Comparison of ENCODE assay signal across 1 cellular context in the genomic region with DNA sequence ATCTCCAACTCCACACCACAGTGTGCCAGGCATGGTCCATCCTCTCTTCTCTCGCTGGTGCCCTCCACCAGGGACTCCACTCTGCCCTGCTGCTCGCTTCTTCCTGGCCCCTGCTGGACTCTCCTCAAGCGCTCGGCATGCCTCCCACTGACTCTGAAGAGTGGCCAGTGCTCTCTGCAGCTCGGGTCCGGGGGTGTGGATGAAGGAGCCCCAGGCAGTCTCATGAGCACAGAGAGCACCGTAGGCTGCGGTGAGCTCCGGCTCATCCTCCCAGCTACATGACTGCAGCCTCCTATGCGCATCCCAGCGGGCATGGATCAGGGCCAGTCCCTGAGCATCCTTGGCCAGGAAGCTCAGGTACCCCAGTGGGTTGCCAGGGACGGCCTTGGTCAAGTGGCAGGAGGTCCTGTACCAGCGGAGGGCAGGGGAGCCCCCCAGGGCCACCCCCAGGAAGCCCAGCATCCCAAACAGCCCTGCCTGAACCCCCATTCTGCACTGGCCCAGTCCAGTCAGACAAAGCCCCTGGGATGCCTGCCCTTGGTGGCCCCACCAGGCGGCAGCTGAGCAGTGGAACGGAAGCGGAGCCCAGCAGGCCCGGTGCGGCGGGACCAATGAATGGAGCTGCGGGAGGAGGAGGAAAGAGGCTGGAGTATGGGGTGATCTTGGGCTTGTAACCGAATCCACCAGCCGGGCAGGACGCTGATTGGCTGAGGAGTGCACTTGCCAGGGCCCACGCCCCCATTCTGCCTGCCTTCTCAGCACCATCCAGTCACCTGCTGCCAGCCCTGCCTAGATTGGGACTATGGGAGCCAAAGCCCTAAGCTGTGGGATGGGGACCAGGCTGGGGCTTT.
TF ChIP-seq lines count a peak whose summit lies in the region.

A gene with protein sequence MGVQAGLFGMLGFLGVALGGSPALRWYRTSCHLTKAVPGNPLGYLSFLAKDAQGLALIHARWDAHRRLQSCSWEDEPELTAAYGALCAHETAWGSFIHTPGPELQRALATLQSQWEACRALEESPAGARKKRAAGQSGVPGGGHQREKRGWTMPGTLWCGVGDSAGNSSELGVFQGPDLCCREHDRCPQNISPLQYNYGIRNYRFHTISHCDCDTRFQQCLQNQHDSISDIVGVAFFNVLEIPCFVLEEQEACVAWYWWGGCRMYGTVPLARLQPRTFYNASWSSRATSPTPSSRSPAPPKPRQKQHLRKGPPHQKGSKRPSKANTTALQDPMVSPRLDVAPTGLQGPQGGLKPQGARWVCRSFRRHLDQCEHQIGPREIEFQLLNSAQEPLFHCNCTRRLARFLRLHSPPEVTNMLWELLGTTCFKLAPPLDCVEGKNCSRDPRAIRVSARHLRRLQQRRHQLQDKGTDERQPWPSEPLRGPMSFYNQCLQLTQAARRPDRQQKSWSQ (minus strand): TSS at position 643 of the 851 bp plus-strand sequence. CDS start 154 bp downstream, at position 489.

TF ChIP-seq in HEK293, 187 proteins besides CTCF, POLR2A, EP300 and RAD21 (continued from another document and continues in another):
- TF ChIP-seq, protein P1, sequence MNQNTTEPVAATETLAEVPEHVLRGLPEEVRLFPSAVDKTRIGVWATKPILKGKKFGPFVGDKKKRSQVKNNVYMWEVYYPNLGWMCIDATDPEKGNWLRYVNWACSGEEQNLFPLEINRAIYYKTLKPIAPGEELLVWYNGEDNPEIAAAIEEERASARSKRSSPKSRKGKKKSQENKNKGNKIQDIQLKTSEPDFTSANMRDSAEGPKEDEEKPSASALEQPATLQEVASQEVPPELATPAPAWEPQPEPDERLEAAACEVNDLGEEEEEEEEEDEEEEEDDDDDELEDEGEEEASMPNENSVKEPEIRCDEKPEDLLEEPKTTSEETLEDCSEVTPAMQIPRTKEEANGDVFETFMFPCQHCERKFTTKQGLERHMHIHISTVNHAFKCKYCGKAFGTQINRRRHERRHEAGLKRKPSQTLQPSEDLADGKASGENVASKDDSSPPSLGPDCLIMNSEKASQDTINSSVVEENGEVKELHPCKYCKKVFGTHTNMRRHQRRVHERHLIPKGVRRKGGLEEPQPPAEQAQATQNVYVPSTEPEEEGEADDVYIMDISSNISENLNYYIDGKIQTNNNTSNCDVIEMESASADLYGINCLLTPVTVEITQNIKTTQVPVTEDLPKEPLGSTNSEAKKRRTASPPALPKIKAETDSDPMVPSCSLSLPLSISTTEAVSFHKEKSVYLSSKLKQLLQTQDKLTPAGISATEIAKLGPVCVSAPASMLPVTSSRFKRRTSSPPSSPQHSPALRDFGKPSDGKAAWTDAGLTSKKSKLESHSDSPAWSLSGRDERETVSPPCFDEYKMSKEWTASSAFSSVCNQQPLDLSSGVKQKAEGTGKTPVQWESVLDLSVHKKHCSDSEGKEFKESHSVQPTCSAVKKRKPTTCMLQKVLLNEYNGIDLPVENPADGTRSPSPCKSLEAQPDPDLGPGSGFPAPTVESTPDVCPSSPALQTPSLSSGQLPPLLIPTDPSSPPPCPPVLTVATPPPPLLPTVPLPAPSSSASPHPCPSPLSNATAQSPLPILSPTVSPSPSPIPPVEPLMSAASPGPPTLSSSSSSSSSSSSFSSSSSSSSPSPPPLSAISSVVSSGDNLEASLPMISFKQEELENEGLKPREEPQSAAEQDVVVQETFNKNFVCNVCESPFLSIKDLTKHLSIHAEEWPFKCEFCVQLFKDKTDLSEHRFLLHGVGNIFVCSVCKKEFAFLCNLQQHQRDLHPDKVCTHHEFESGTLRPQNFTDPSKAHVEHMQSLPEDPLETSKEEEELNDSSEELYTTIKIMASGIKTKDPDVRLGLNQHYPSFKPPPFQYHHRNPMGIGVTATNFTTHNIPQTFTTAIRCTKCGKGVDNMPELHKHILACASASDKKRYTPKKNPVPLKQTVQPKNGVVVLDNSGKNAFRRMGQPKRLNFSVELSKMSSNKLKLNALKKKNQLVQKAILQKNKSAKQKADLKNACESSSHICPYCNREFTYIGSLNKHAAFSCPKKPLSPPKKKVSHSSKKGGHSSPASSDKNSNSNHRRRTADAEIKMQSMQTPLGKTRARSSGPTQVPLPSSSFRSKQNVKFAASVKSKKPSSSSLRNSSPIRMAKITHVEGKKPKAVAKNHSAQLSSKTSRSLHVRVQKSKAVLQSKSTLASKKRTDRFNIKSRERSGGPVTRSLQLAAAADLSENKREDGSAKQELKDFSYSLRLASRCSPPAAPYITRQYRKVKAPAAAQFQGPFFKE (tag by site-specific recombination; IDR thresholded peaks at IDR 0.05; ENCODE audit: borderline replicate concordance), result no peak
- TF ChIP-seq, protein P2, sequence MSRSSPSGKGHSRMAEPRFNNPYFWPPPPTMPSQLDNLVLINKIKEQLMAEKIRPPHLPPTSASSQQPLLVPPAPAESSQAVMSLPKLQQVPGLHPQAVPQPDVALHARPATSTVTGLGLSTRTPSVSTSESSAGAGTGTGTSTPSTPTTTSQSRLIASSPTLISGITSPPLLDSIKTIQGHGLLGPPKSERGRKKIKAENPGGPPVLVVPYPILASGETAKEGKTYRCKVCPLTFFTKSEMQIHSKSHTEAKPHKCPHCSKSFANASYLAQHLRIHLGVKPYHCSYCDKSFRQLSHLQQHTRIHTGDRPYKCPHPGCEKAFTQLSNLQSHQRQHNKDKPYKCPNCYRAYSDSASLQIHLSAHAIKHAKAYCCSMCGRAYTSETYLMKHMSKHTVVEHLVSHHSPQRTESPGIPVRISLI (tag by site-specific recombination; IDR thresholded peaks at IDR 0.05), result no peak
- no peak for TF ChIP-seq ZSCAN23 (tag by site-specific recombination; IDR thresholded peaks at IDR 0.05)
- TF ChIP-seq ZNF76 (tag by site-specific recombination; IDR thresholded peaks at IDR 0.05; ENCODE audit: borderline replicate concordance, low read depth), result no peak
- no peak for TF ChIP-seq ZNF140 (tag by site-specific recombination; IDR thresholded peaks at IDR 0.05)
- TF ChIP-seq, protein P3, sequence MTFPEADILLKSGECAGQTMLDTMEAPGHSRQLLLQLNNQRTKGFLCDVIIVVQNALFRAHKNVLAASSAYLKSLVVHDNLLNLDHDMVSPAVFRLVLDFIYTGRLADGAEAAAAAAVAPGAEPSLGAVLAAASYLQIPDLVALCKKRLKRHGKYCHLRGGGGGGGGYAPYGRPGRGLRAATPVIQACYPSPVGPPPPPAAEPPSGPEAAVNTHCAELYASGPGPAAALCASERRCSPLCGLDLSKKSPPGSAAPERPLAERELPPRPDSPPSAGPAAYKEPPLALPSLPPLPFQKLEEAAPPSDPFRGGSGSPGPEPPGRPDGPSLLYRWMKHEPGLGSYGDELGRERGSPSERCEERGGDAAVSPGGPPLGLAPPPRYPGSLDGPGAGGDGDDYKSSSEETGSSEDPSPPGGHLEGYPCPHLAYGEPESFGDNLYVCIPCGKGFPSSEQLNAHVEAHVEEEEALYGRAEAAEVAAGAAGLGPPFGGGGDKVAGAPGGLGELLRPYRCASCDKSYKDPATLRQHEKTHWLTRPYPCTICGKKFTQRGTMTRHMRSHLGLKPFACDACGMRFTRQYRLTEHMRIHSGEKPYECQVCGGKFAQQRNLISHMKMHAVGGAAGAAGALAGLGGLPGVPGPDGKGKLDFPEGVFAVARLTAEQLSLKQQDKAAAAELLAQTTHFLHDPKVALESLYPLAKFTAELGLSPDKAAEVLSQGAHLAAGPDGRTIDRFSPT (tag by site-specific recombination; IDR thresholded peaks at IDR 0.05), result no peak
- TF ChIP-seq, protein P4, sequence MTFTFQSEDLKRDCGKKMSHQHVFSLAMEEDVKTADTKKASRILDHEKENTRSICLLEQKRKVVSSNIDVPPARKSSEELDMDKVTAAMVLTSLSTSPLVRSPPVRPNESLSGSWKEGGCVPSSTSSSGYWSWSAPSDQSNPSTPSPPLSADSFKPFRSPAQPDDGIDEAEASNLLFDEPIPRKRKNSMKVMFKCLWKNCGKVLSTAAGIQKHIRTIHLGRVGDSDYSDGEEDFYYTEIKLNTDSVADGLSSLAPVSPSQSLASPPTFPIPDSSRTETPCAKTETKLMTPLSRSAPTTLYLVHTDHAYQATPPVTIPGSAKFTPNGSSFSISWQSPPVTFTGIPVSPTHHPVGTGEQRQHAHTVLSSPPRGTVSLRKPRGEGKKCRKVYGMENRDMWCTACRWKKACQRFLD (tag by site-specific recombination; IDR thresholded peaks at IDR 0.05), result no peak
- TF ChIP-seq OVOL3 (tag by site-specific recombination; IDR thresholded peaks at IDR 0.05), result no peak
- TF ChIP-seq ZNF521 (tag by site-specific recombination; IDR thresholded peaks at IDR 0.05), result no peak
- no peak for TF ChIP-seq ZNF747 (tag by site-specific recombination; IDR thresholded peaks at IDR 0.05)
- no peak for TF ChIP-seq ZNF37A (tag by site-specific recombination; IDR thresholded peaks at IDR 0.05)
- no peak for TF ChIP-seq ZNF214 (tag by site-specific recombination; IDR thresholded peaks at IDR 0.05; ENCODE audit: borderline replicate concordance)
- no peak for TF ChIP-seq ZNF138 (tag by site-specific recombination; IDR thresholded peaks at IDR 0.05; ENCODE audit: borderline replicate concordance)
- TF ChIP-seq EGR2 (tag by site-specific recombination; IDR thresholded peaks at IDR 0.05; ENCODE audit: low read depth), result peak; percentile 49; the same call in 1 of the 2 replicates
- no peak for TF ChIP-seq GFI1B (tag by site-specific recombination; IDR thresholded peaks at IDR 0.05)
- TF ChIP-seq, protein P5, sequence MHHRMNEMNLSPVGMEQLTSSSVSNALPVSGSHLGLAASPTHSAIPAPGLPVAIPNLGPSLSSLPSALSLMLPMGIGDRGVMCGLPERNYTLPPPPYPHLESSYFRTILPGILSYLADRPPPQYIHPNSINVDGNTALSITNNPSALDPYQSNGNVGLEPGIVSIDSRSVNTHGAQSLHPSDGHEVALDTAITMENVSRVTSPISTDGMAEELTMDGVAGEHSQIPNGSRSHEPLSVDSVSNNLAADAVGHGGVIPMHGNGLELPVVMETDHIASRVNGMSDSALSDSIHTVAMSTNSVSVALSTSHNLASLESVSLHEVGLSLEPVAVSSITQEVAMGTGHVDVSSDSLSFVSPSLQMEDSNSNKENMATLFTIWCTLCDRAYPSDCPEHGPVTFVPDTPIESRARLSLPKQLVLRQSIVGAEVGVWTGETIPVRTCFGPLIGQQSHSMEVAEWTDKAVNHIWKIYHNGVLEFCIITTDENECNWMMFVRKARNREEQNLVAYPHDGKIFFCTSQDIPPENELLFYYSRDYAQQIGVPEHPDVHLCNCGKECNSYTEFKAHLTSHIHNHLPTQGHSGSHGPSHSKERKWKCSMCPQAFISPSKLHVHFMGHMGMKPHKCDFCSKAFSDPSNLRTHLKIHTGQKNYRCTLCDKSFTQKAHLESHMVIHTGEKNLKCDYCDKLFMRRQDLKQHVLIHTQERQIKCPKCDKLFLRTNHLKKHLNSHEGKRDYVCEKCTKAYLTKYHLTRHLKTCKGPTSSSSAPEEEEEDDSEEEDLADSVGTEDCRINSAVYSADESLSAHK (tag by site-specific recombination; IDR thresholded peaks at IDR 0.05), result no peak
- TF ChIP-seq ZNF335 (tag by site-specific recombination; conservative IDR thresholded peaks at IDR 0.05), result no peak
- no peak for TF ChIP-seq ZNF16 (tag by site-specific recombination; IDR thresholded peaks at IDR 0.05; ENCODE audit: low read depth)
- TF ChIP-seq, protein P6, sequence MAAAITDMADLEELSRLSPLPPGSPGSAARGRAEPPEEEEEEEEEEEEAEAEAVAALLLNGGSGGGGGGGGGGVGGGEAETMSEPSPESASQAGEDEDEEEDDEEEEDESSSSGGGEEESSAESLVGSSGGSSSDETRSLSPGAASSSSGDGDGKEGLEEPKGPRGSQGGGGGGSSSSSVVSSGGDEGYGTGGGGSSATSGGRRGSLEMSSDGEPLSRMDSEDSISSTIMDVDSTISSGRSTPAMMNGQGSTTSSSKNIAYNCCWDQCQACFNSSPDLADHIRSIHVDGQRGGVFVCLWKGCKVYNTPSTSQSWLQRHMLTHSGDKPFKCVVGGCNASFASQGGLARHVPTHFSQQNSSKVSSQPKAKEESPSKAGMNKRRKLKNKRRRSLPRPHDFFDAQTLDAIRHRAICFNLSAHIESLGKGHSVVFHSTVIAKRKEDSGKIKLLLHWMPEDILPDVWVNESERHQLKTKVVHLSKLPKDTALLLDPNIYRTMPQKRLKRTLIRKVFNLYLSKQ (tag by site-specific recombination; IDR thresholded peaks at IDR 0.05; ENCODE audit: borderline replicate concordance), result no peak
- TF ChIP-seq ZFP69B (tag by site-specific recombination; IDR thresholded peaks at IDR 0.05), result peak; percentile 91
- TF ChIP-seq ZNF112 (tag by site-specific recombination; IDR thresholded peaks at IDR 0.05), result no peak
- no peak for TF ChIP-seq ZNF629 (tag by site-specific recombination; IDR thresholded peaks at IDR 0.05)
- TF ChIP-seq ZNF529 (tag by site-specific recombination; IDR thresholded peaks at IDR 0.05; ENCODE audit: insufficient replicate concordance), result no peak
- no peak for TF ChIP-seq KLF8 (tag by site-specific recombination; IDR thresholded peaks at IDR 0.05)
- TF ChIP-seq, protein P7, sequence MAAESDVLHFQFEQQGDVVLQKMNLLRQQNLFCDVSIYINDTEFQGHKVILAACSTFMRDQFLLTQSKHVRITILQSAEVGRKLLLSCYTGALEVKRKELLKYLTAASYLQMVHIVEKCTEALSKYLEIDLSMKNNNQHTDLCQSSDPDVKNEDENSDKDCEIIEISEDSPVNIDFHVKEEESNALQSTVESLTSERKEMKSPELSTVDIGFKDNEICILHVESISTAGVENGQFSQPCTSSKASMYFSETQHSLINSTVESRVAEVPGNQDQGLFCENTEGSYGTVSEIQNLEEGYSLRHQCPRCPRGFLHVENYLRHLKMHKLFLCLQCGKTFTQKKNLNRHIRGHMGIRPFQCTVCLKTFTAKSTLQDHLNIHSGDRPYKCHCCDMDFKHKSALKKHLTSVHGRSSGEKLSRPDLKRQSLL (tag by site-specific recombination; IDR thresholded peaks at IDR 0.05), result no peak
- TF ChIP-seq, protein P8, sequence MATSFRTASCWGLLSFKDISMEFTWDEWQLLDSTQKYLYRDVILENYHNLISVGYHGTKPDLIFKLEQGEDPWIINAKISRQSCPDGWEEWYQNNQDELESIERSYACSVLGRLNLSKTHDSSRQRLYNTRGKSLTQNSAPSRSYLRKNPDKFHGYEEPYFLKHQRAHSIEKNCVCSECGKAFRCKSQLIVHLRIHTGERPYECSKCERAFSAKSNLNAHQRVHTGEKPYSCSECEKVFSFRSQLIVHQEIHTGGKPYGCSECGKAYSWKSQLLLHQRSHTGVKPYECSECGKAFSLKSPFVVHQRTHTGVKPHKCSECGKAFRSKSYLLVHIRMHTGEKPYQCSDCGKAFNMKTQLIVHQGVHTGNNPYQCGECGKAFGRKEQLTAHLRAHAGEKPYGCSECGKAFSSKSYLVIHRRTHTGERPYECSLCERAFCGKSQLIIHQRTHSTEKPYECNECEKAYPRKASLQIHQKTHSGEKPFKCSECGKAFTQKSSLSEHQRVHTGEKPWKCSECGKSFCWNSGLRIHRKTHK (tag by site-specific recombination; IDR thresholded peaks at IDR 0.05), result no peak
- TF ChIP-seq, protein P9, sequence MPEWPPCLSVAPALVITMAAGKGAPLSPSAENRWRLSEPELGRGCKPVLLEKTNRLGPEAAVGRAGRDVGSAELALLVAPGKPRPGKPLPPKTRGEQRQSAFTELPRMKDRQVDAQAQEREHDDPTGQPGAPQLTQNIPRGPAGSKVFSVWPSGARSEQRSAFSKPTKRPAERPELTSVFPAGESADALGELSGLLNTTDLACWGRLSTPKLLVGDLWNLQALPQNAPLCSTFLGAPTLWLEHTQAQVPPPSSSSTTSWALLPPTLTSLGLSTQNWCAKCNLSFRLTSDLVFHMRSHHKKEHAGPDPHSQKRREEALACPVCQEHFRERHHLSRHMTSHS (tag by site-specific recombination; IDR thresholded peaks at IDR 0.05), result no peak
- peak; percentile 54 for TF ChIP-seq GLIS2 (tag by site-specific recombination; IDR thresholded peaks at IDR 0.05)
- no peak for TF ChIP-seq ZNF292 (tag by site-specific recombination; IDR thresholded peaks at IDR 0.05; ENCODE audit: borderline replicate concordance, low read depth)
- TF ChIP-seq ZNF184 (tag by site-specific recombination; IDR thresholded peaks at IDR 0.05), result no peak
